22 cellular contexts compared by ENCODE assay signal in the genomic region with DNA sequence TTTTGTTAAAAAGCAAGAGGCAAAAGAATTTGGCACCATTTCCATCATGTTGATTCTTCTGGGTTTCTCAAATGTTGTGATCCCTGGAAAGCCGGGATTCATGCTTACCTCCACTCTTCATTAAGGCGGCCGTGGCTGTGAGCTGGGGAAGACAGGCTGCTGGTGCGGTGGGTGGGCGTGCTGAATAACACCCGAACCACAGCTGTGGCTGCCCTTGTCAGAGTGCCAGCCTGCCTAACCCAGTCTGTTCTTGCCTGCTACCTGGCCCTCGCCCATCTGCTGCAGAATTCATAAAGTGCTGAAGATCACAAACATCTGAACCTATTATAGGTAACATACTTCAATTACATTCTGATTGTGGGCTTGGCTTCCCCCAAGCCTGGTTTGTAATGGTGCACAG.
A peak's percentile ranks its signal among the peaks of the same experiment; 100 is the strongest.
DNase-seq lines count a peak whose midpoint lies in the region; ATAC-seq and TF ChIP-seq lines count a peak whose summit lies in the region.
"Had no signal": no experiment of that assay in that cellular context is flagged by ENCODE, and none has a peak within 500 bp of the region (broad histone marks: within the 10 kb centered on the region; RNA-seq: fewer than 3 reads in every experiment).

No MANE protein-coding gene starts in this region.

- H3K4me3 Mint-ChIP-seq in MCF 10A (ENCODE audit: unreplicated experiment) (no peak overlapping the region), T-cell (peak overlapping the region in 2 of 3 donors; percentile 59 to 65)
- peak overlapping the region; percentile 64 for H3K4me3 Mint-ChIP-seq in stimulated activated effector memory CD8-positive, alpha-beta T cell treated with anti-CD3 and anti-CD28 coated beads, Interleukin-12 subunit alpha, Interleukin-12 subunit beta, amount 100 ng/mL, for 72 hours
- H3K4me3 Mint-ChIP-seq: dendritic cell treated with granulocyte-macrophage colony-stimulating factor and Interleukin-4, amounts not matched to agents 40 ng/mL and 50 ng/mL, for 4 days; neural progenitor cell had no signal

- peak overlapping the region; percentile 17 for H3K4me2 ChIP-seq in mammary epithelial cell (ENCODE audit: insufficient read depth, low read depth, low read length)
- no peak overlapping the region for H3K4me2 ChIP-seq in KMS-11
- H3K4me2 ChIP-seq: neural progenitor cell had no signal

- intact Hi-C loops in mammary epithelial cell (cut with micrococcal nuclease) (no loop called here), MCF 10A (cut with micrococcal nuclease) (no loop called here), vagina (cut with DNase I) (no loop called here)

- H4K20me1 ChIP-seq in mammary epithelial cell (ENCODE audit: insufficient read depth, low read length) (no peaks in the 10 kb centered on the region), KMS-11 (ENCODE audit: insufficient read depth) (no peaks in the 10 kb centered on the region)

- TF ChIP-seq CTCF in mammary epithelial cell (conservative IDR thresholded peaks at IDR 0.05 in 1 of 2, IDR thresholded peaks at IDR 0.05 in 1 of 2; ENCODE audit: extremely low read depth in 1 of 2, insufficient read depth in 1 of 2, low read depth in 1 of 2, low read length in 2 of 2) = no peak
- no peak for TF ChIP-seq CTCF in MCF 10A (IDR thresholded peaks at IDR 0.05; ENCODE audit: unreplicated experiment)
- no peak for TF ChIP-seq CTCF in KMS-11 (conservative IDR thresholded peaks at IDR 0.05; ENCODE audit: low read depth, low read length)
- TF ChIP-seq CTCF in vagina (IDR thresholded peaks at IDR 0.05) = no peak

- POLR2A ChIA-PET in MCF 10A (lab: Yijun Ruan, JAX) = no interaction called here
- POLR2A ChIA-PET in T-cell (lab: Charles Lee) = interaction anchor here in 1 of 2 donors (0.5 kb wide), 1 partner anchor 317 kb away, joined by 7 read pairs; no protein-coding TSS in a partner anchor

- H3K9me3 Mint-ChIP-seq in MCF 10A (ENCODE audit: unreplicated experiment) (no peaks in the 10 kb centered on the region), T-cell (no peaks in the 10 kb centered on the region)
- H3K9me3 Mint-ChIP-seq in stimulated activated effector memory CD8-positive, alpha-beta T cell treated with anti-CD3 and anti-CD28 coated beads, Interleukin-12 subunit alpha, Interleukin-12 subunit beta, amount 100 ng/mL, for 72 hours = no peaks in the 10 kb centered on the region
- H3K9me3 Mint-ChIP-seq: activated CD4-positive, alpha-beta memory T cell treated with anti-CD3 and anti-CD28 coated beads for 36 hours; CD4-positive, alpha-beta T cell; dendritic cell treated with granulocyte-macrophage colony-stimulating factor and Interleukin-4, amounts not matched to agents 40 ng/mL and 50 ng/mL, for 4 days; neural progenitor cell had no signal

- H3K27me3 Mint-ChIP-seq in MCF 10A (ENCODE audit: insufficient read depth, unreplicated experiment) = no peaks in the 10 kb centered on the region
- H3K27me3 Mint-ChIP-seq in T-cell = peaks cover 10 to 16% of the 10 kb centered on the region in 2 donors
- H3K27me3 Mint-ChIP-seq: activated CD4-positive, alpha-beta memory T cell treated with anti-CD3 and anti-CD28 coated beads for 36 hours had no signal

- H3K9ac ChIP-seq in mammary epithelial cell (ENCODE audit: insufficient read depth, low read length) = no peak overlapping the region
- H3K9ac ChIP-seq in KMS-11 = no peak overlapping the region
- H3K9ac ChIP-seq: neural progenitor cell had no signal

- H3K36me3 Mint-ChIP-seq in MCF 10A (ENCODE audit: insufficient read depth, unreplicated experiment) (no peaks in the 10 kb centered on the region), T-cell (no peaks in the 10 kb centered on the region)
- H3K36me3 Mint-ChIP-seq in stimulated activated effector memory CD8-positive, alpha-beta T cell treated with anti-CD3 and anti-CD28 coated beads, Interleukin-12 subunit alpha, Interleukin-12 subunit beta, amount 100 ng/mL, for 72 hours = no peaks in the 10 kb centered on the region
- H3K36me3 Mint-ChIP-seq: activated CD4-positive, alpha-beta memory T cell treated with anti-CD3 and anti-CD28 coated beads for 36 hours; neural progenitor cell had no signal

- H3K27ac Mint-ChIP-seq in MCF 10A (ENCODE audit: low read depth, unreplicated experiment) (no peak overlapping the region), T-cell (peak overlapping the region in 1 of 2 donors; percentile 15)
- H3K27ac Mint-ChIP-seq in stimulated activated effector memory CD8-positive, alpha-beta T cell treated with anti-CD3 and anti-CD28 coated beads, Interleukin-12 subunit alpha, Interleukin-12 subunit beta, amount 100 ng/mL, for 72 hours = peak overlapping the region; percentile 84
- H3K27ac Mint-ChIP-seq: activated CD4-positive, alpha-beta memory T cell treated with anti-CD3 and anti-CD28 coated beads for 36 hours; dendritic cell treated with granulocyte-macrophage colony-stimulating factor and Interleukin-4, amounts not matched to agents 40 ng/mL and 50 ng/mL, for 4 days; neural progenitor cell had no signal

- H3K4me1 ChIP-seq in mammary epithelial cell (ENCODE audit: insufficient read depth, low read length) = no peaks in the 10 kb centered on the region
- H3K4me1 ChIP-seq in KMS-11 (ENCODE audit: low read depth, poor library complexity, severe bottlenecking) = peaks cover 14% of the 10 kb centered on the region
- H3K4me1 ChIP-seq in vagina = no peaks in the 10 kb centered on the region
- H3K4me1 ChIP-seq: breast epithelium, thyroid gland had no signal

- in situ Hi-C loops in mammary epithelial cell (cut with MboI; ENCODE audit: low sequenced_read_pairs in 2 of 2) = loop anchor here in 1 of 2 donors (25.0 kb wide), 1 partner anchor 508 kb away; no protein-coding TSS in a partner anchor

- DNase-seq in mammary epithelial cell (peak; percentile 4), MCF 10A (ENCODE audit: unreplicated experiment) (no peak), T-cell (peak in 7 of 34 experiments; percentile 1 to 27 (median 5)), NCI-H510A treated with DMSO at 0.1 percent for 48 hours (lab: John Stamatoyannopoulos, UW) (no peak), H4 (ENCODE audit: low spot score) (no peak), vagina (ENCODE audit: extremely low spot score in 2 of 2) (no peak)
- DNase-seq in stimulated activated effector memory CD8-positive, alpha-beta T cell treated with anti-CD3 and anti-CD28 coated beads, Interleukin-12 subunit alpha, Interleukin-12 subunit beta, amount 100 ng/mL, for 72 hours (ENCODE audit: low spot score in 2 of 2) = no peak
- DNase-seq: foreskin melanocyte; KBM-7; left colon; midbrain; NCI-H1417; NCI-H345; SHP77; stimulated activated CD4-positive, alpha-beta T cell treated with anti-CD3 and anti-CD28 coated beads, Interleukin-12 subunit alpha, Interleukin-12 subunit beta, amount 100 ng/mL, for 4 hours had no signal

- H2AFZ ChIP-seq in mammary epithelial cell (ENCODE audit: low read depth, low read length) (no peak overlapping the region), KMS-11 (ENCODE audit: low read depth) (peak overlapping the region; percentile 53; the same call in 1 of the 2 replicates)
- H2AFZ ChIP-seq: neural progenitor cell had no signal

- H3K4me1 Mint-ChIP-seq in MCF 10A (ENCODE audit: insufficient read depth, unreplicated experiment) (peaks cover 16% of the 10 kb centered on the region), T-cell (peaks cover 14 to 18% (median 17%) of the 10 kb centered on the region in 3 donors)
- peaks cover 19% of the 10 kb centered on the region for H3K4me1 Mint-ChIP-seq in stimulated activated effector memory CD8-positive, alpha-beta T cell treated with anti-CD3 and anti-CD28 coated beads, Interleukin-12 subunit alpha, Interleukin-12 subunit beta, amount 100 ng/mL, for 72 hours

- H3K27me3 ChIP-seq in mammary epithelial cell (ENCODE audit: insufficient read depth, low read length) = no peaks in the 10 kb centered on the region
- H3K27me3 ChIP-seq in KMS-11 (ENCODE audit: insufficient read depth, low read depth) = no peaks in the 10 kb centered on the region
- no peaks in the 10 kb centered on the region for H3K27me3 ChIP-seq in vagina
- H3K27me3 ChIP-seq: neural progenitor cell, thyroid gland had no signal

- WGBS in mammary epithelial cell (ENCODE audit: low coverage, missing lambda C conversion rate) = 4% methylated on average over 6 of the region's 7 CpGs

- no TSS peak for BruUV-seq in mammary epithelial cell (replicated peaks; lab: Mats Ljungman, UMichigan)
- no TSS peak for BruUV-seq in MCF 10A (replicated peaks; lab: Mats Ljungman, UMichigan)

- H3K36me3 ChIP-seq in mammary epithelial cell (ENCODE audit: insufficient read depth, low read length) (no peaks in the 10 kb centered on the region), KMS-11 (ENCODE audit: insufficient read depth) (no peaks in the 10 kb centered on the region), vagina (no peaks in the 10 kb centered on the region)
- H3K36me3 ChIP-seq: breast epithelium, neural progenitor cell, thyroid gland had no signal

- H3K4me3 ChIP-seq in mammary epithelial cell (replicated peaks in 1 of 3; ENCODE audit: insufficient read depth in 1 of 3, low read depth in 2 of 3, low read length in 3 of 3) = no peak overlapping the region
- H3K4me3 ChIP-seq in KMS-11 (IDR thresholded peaks at IDR 0.05; ENCODE audit: insufficient read depth, low read depth, low read length) = no peak overlapping the region
- H3K4me3 ChIP-seq in vagina = no peak overlapping the region
- H3K4me3 ChIP-seq: breast epithelium, neural progenitor cell, thyroid gland had no signal

- H3K9me3 ChIP-seq in mammary epithelial cell (replicated peaks; ENCODE audit: insufficient read depth, low read length) (no peaks in the 10 kb centered on the region), vagina (no peaks in the 10 kb centered on the region)
- H3K9me3 ChIP-seq: breast epithelium, thyroid gland had no signal

- no peaks in the 10 kb centered on the region for H3K79me2 ChIP-seq in mammary epithelial cell (ENCODE audit: insufficient read depth, low read length)
- no peaks in the 10 kb centered on the region for H3K79me2 ChIP-seq in KMS-11 (ENCODE audit: insufficient read depth, low read depth)

- peak in 1 of 4 experiments; percentile 19 for ATAC-seq in T-cell (replicated peaks in 1 of 4)
- ATAC-seq in stimulated activated effector memory CD8-positive, alpha-beta T cell treated with anti-CD3 and anti-CD28 coated beads, Interleukin-12 subunit alpha, Interleukin-12 subunit beta, amount 100 ng/mL, for 72 hours = peak; percentile 77
- ATAC-seq: left colon had no signal

- dilution Hi-C loops in mammary epithelial cell (cut with HindIII; ENCODE audit: low sequenced_read_pairs) = no loop called here

- TF ChIP-seq POLR2A in vagina (IDR thresholded peaks at IDR 0.05) = no peak

- CTCF ChIA-PET in mammary epithelial cell (lab: Charles Lee; ENCODE audit: low non-redundant PET) = no interaction called here
- CTCF ChIA-PET in MCF 10A (lab: Yijun Ruan, JAX) = interaction anchor here (0.8 to 1.9 kb wide), 3 partner anchors 12 to 888 kb away, joined by 3 to 7 read pairs (median 3); no protein-coding TSS in a partner anchor
- CTCF ChIA-PET in T-cell (lab: Charles Lee) = interaction anchor here in 1 of 2 donors (1.0 kb wide), 1 partner anchor 12 kb away, joined by 3 read pairs; no protein-coding TSS in a partner anchor

- H3K27ac ChIP-seq in mammary epithelial cell (ENCODE audit: insufficient read depth, low read depth, low read length) = no peak overlapping the region
- no peak overlapping the region for H3K27ac ChIP-seq in KMS-11
- no peak overlapping the region for H3K27ac ChIP-seq in vagina
- H3K27ac ChIP-seq: breast epithelium, neural progenitor cell, thyroid gland had no signal
